ENCODE assay signal across 1 cellular context in genomic region chr22:42697542-42698013, GRCh38.
TF ChIP-seq lines count a peak whose summit lies in the region.

No MANE protein-coding gene starts in this region.

TF ChIP-seq in IMR-90, 13 proteins besides CTCF, POLR2A, EP300 and RAD21:
- TF ChIP-seq MXI1 (IDR thresholded peaks at IDR 0.05; ENCODE audit: borderline replicate concordance, low read depth, low read length) = no peak
- TF ChIP-seq BHLHE40 (IDR thresholded peaks at IDR 0.05; ENCODE audit: low read depth, low read length) = no peak
- no peak for TF ChIP-seq CHD1 (IDR thresholded peaks at IDR 0.05; ENCODE audit: low read depth, low read length)
- no peak for TF ChIP-seq USF2 (IDR thresholded peaks at IDR 0.05; ENCODE audit: low read depth, low read length)
- TF ChIP-seq MAZ (IDR thresholded peaks at IDR 0.05; ENCODE audit: borderline replicate concordance, low read depth, low read length) = no peak
- peak; percentile 40 for TF ChIP-seq RCOR1 (IDR thresholded peaks at IDR 0.05; ENCODE audit: insufficient replicate concordance, low read length)
- no peak for TF ChIP-seq CEBPB (IDR thresholded peaks at IDR 0.05; ENCODE audit: low read depth, low read length)
